In genomic region chr4:62006108-62006507, GRCh38 we compare ENCODE assay signal across 2 cellular contexts.
TF ChIP-seq lines count a peak whose summit lies in the region.

No MANE protein-coding gene starts in this region.

TF ChIP-seq in GM23338, 12 proteins besides CTCF, POLR2A, EP300 and RAD21:
- no peak for TF ChIP-seq ETS1 (IDR thresholded peaks at IDR 0.05)
- TF ChIP-seq ZNF114 (CRISPR knock-in tag; IDR thresholded peaks at IDR 0.05), result no peak
- TF ChIP-seq, protein P1, sequence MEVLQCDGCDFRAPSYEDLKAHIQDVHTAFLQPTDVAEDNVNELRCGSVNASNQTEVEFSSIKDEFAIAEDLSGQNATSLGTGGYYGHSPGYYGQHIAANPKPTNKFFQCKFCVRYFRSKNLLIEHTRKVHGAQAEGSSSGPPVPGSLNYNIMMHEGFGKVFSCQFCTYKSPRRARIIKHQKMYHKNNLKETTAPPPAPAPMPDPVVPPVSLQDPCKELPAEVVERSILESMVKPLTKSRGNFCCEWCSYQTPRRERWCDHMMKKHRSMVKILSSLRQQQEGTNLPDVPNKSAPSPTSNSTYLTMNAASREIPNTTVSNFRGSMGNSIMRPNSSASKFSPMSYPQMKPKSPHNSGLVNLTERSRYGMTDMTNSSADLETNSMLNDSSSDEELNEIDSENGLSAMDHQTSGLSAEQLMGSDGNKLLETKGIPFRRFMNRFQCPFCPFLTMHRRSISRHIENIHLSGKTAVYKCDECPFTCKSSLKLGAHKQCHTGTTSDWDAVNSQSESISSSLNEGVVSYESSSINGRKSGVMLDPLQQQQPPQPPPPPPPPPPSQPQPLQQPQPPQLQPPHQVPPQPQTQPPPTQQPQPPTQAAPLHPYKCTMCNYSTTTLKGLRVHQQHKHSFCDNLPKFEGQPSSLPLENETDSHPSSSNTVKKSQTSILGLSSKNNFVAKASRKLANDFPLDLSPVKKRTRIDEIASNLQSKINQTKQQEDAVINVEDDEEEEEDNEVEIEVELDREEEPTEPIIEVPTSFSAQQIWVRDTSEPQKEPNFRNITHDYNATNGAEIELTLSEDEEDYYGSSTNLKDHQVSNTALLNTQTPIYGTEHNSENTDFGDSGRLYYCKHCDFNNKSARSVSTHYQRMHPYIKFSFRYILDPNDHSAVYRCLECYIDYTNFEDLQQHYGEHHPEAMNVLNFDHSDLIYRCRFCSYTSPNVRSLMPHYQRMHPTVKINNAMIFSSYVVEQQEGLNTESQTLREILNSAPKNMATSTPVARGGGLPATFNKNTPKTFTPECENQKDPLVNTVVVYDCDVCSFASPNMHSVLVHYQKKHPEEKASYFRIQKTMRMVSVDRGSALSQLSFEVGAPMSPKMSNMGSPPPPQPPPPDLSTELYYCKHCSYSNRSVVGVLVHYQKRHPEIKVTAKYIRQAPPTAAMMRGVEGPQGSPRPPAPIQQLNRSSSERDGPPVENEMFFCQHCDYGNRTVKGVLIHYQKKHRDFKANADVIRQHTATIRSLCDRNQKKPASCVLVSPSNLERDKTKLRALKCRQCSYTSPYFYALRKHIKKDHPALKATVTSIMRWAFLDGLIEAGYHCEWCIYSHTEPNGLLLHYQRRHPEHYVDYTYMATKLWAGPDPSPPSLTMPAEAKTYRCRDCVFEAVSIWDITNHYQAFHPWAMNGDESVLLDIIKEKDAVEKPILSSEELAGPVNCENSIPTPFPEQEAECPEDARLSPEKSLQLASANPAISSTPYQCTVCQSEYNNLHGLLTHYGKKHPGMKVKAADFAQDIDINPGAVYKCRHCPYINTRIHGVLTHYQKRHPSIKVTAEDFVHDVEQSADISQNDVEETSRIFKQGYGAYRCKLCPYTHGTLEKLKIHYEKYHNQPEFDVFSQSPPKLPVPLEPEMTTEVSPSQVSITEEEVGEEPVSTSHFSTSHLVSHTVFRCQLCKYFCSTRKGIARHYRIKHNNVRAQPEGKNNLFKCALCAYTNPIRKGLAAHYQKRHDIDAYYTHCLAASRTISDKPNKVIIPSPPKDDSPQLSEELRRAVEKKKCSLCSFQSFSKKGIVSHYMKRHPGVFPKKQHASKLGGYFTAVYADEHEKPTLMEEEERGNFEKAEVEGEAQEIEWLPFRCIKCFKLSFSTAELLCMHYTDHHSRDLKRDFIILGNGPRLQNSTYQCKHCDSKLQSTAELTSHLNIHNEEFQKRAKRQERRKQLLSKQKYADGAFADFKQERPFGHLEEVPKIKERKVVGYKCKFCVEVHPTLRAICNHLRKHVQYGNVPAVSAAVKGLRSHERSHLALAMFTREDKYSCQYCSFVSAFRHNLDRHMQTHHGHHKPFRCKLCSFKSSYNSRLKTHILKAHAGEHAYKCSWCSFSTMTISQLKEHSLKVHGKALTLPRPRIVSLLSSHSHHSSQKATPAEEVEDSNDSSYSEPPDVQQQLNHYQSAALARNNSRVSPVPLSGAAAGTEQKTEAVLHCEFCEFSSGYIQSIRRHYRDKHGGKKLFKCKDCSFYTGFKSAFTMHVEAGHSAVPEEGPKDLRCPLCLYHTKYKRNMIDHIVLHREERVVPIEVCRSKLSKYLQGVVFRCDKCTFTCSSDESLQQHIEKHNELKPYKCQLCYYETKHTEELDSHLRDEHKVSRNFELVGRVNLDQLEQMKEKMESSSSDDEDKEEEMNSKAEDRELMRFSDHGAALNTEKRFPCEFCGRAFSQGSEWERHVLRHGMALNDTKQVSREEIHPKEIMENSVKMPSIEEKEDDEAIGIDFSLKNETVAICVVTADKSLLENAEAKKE (CRISPR knock-in tag; IDR thresholded peaks at IDR 0.05), result no peak
- no peak for TF ChIP-seq EZH2phosphoT487 (IDR thresholded peaks at IDR 0.05; ENCODE audit: unreplicated experiment)
- TF ChIP-seq JUNB (IDR thresholded peaks at IDR 0.05; ENCODE audit: unreplicated experiment), result no peak
- TF ChIP-seq, protein P2, sequence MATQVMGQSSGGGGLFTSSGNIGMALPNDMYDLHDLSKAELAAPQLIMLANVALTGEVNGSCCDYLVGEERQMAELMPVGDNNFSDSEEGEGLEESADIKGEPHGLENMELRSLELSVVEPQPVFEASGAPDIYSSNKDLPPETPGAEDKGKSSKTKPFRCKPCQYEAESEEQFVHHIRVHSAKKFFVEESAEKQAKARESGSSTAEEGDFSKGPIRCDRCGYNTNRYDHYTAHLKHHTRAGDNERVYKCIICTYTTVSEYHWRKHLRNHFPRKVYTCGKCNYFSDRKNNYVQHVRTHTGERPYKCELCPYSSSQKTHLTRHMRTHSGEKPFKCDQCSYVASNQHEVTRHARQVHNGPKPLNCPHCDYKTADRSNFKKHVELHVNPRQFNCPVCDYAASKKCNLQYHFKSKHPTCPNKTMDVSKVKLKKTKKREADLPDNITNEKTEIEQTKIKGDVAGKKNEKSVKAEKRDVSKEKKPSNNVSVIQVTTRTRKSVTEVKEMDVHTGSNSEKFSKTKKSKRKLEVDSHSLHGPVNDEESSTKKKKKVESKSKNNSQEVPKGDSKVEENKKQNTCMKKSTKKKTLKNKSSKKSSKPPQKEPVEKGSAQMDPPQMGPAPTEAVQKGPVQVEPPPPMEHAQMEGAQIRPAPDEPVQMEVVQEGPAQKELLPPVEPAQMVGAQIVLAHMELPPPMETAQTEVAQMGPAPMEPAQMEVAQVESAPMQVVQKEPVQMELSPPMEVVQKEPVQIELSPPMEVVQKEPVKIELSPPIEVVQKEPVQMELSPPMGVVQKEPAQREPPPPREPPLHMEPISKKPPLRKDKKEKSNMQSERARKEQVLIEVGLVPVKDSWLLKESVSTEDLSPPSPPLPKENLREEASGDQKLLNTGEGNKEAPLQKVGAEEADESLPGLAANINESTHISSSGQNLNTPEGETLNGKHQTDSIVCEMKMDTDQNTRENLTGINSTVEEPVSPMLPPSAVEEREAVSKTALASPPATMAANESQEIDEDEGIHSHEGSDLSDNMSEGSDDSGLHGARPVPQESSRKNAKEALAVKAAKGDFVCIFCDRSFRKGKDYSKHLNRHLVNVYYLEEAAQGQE (IDR thresholded peaks at IDR 0.05; ENCODE audit: unreplicated experiment), result no peak
- no peak for TF ChIP-seq EZH2 (IDR thresholded peaks at IDR 0.05; ENCODE audit: low read depth, unreplicated experiment)
- TF ChIP-seq STAT1 (IDR thresholded peaks at IDR 0.05; ENCODE audit: unreplicated experiment), result no peak
- no peak for TF ChIP-seq ZNF331 (CRISPR knock-in tag; IDR thresholded peaks at IDR 0.05; ENCODE audit: low read depth)
- TF ChIP-seq CREB1 (CRISPR knock-in tag; IDR thresholded peaks at IDR 0.05; ENCODE audit: low read depth), result no peak
- no peak for TF ChIP-seq NANOG (IDR thresholded peaks at IDR 0.05; ENCODE audit: borderline replicate concordance)
- TF ChIP-seq POLR2AphosphoS5 (IDR thresholded peaks at IDR 0.05; ENCODE audit: low read depth), result no peak

TF ChIP-seq in H1, 55 proteins besides CTCF, POLR2A, EP300 and RAD21 (continued from another document):
- TF ChIP-seq YY1 (IDR thresholded peaks at IDR 0.05; ENCODE audit: low read depth, low read length) (no peak), POLR2AphosphoS5 (IDR thresholded peaks at IDR 0.05; ENCODE audit: low read depth, low read length) (no peak), CBX8 (IDR thresholded peaks at IDR 0.05; ENCODE audit: borderline replicate concordance, low read depth, low read length) (no peak), HDAC2 (IDR thresholded peaks at IDR 0.05; ENCODE audit: borderline replicate concordance in 1 of 2, low read depth in 2 of 2, low read length in 2 of 2) (no peak), RXRA (IDR thresholded peaks at IDR 0.05; ENCODE audit: insufficient read depth, low read depth, low read length) (no peak)
